8 cellular contexts compared by ENCODE assay signal in the genomic region with DNA sequence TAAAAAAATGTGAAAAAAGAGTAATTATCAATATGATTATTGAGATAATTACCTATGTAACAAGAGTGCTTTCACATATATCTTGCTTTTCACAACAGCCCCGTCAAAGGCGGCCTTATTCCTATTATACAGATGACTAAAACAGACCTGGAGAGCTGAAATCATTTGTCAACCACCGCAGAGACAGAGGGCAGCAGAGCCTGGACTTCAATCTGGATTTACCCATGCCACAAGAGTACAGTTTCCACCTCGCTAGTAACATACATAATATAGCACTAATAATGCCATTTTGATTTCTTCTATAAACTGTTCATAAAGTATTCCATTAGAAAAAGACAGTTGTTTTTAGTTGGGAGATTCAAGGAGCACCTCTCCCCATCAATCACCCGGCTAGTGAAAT.
"Had no signal": no experiment of that assay in that cellular context is flagged by ENCODE, and none has a peak within 500 bp of the region (broad histone marks: within the 10 kb centered on the region; RNA-seq: fewer than 3 reads in every experiment).

No MANE protein-coding gene starts in this region.

- DNase-seq: H9, HCEC 1CT, IMR-90, KG1 had no signal

- H3K27ac ChIP-seq: HL-60 had no signal

- H3K4me3 ChIP-seq: GM23338, K562 had no signal

- ATAC-seq: GM23338, HepG2, K562 had no signal

- H3K4me2 ChIP-seq: GM23338 had no signal

- H2AFZ ChIP-seq: GM23338 had no signal
